ENCODE assay signal across 9 cellular contexts in the genomic region with DNA sequence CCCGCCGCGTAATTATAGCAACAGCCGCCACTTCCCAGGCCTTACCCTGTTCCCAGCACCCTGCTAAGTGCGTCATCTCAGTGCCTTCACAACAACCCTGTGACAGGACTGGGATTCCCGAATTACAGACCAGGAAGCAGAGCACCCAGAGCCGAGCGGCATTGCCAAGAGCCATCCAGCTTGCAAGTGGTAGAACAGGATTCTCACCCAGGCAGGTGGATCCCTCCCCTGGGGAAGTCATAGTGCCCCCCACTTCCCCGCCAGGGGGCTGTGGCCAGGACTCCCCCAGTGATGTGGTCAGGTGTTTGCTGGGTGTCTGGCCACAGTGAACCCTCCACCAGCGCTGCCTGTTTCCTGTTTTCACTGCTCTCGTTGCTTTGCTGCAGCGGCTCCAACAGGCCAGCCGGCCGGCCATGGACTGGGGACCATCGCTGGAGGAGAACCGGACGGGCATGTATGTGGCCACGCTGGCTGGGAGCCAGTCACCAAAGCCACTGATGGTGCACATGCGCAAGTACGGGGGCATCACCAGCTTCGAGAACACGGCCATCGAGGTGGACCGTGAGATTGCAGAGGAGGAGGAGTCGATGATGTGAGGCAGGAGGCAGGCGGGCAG. TPM values are rescaled to one million over a fixed set of nuclear protein-coding genes. Genes with fewer than 3 reads are reported as not detected.
DNase-seq lines count a peak whose midpoint lies in the region; ATAC-seq and TF ChIP-seq lines count a peak whose summit lies in the region.
"Had no signal": no experiment of that assay in that cellular context is flagged by ENCODE, and none has a peak within 500 bp of the region (broad histone marks: within the 10 kb centered on the region; RNA-seq: fewer than 3 reads in every experiment).

No MANE protein-coding gene starts in this region.

- peaks cover 0 to 13% (median 4%) of the 10 kb centered on the region in 3 donors for H3K27me3 ChIP-seq in stomach

- peaks cover 25% of the 10 kb centered on the region for H3K4me1 Mint-ChIP-seq in activated CD4-positive, alpha-beta T cell treated with anti-CD3 and anti-CD28 coated beads, Interleukin-2, amount 10 ng/mL, durations not matched to agents 7 days and 5 days

- H3K27ac ChIP-seq in stomach: no peak overlapping the region

- no peak for TF ChIP-seq CTCF in stomach (IDR thresholded peaks at IDR 0.05)

- POLR2A ChIA-PET in activated CD4-positive, alpha-beta T cell treated with anti-CD3 and anti-CD28 coated beads, Interleukin-2, amount 10 ng/mL, durations not matched to agents 7 days and 5 days (lab: Charles Lee): no interaction called here

- peak overlapping the region; percentile 13 for H3K27ac Mint-ChIP-seq in activated CD4-positive, alpha-beta T cell treated with anti-CD3 and anti-CD28 coated beads, Interleukin-2, amount 10 ng/mL, durations not matched to agents 7 days and 5 days
- H3K27ac Mint-ChIP-seq: CD4-positive, alpha-beta T cell had no signal

- H3K9me3 ChIP-seq in stomach: no peaks in the 10 kb centered on the region

- TF ChIP-seq EP300 in stomach (IDR thresholded peaks at IDR 0.05): no peak

- DNase-seq in activated CD4-positive, alpha-beta T cell treated with anti-CD3 and anti-CD28 coated beads, Interleukin-2, amount 10 ng/mL, durations not matched to agents 7 days and 5 days: peak; percentile 16
- no peak for DNase-seq in activated CD4-positive, alpha-beta T cell treated with anti-CD3 and anti-CD28 coated beads for 1 hour
- DNase-seq in activated CD8-positive, alpha-beta memory T cell treated with anti-CD3 and anti-CD28 coated beads, Interleukin-2, amount 50 U/mL, for 4 hours: peak; percentile 19
- DNase-seq in glomerular visceral epithelial cell (ENCODE audit: extremely low spot score) (peak; percentile 59), stromal cell of bone marrow (ENCODE audit: low read depth) (peak; percentile 49), stomach (no peak)

- H3K9me3 Mint-ChIP-seq in activated CD4-positive, alpha-beta T cell treated with anti-CD3 and anti-CD28 coated beads, Interleukin-2, amount 10 ng/mL, durations not matched to agents 7 days and 5 days: no peaks in the 10 kb centered on the region
- H3K9me3 Mint-ChIP-seq: CD4-positive, alpha-beta T cell had no signal

- WGBS in stomach, 5 donors: 59 to 75% (median 71%) methylated on average over 15 to 26 of the region's 26 CpGs

- H3K4me1 ChIP-seq in stomach: no peaks in the 10 kb centered on the region

- peaks cover 15% of the 10 kb centered on the region for H3K27me3 Mint-ChIP-seq in activated CD4-positive, alpha-beta T cell treated with anti-CD3 and anti-CD28 coated beads, Interleukin-2, amount 10 ng/mL, durations not matched to agents 7 days and 5 days

- CTCF ChIA-PET in activated CD4-positive, alpha-beta T cell treated with anti-CD3 and anti-CD28 coated beads, Interleukin-2, amount 10 ng/mL, durations not matched to agents 7 days and 5 days (lab: Charles Lee): interaction anchor here (1.0 to 1.7 kb wide), 3 partner anchors 50 to 86 kb away, joined by 3 to 4 read pairs (median 3); no protein-coding TSS in a partner anchor

- intact Hi-C loops in stomach (cut with DNase I; ENCODE audit: low total_unique reads): no loop called here

- TF ChIP-seq POLR2A in stomach (IDR thresholded peaks at IDR 0.05): no peak

- H3K4me3 Mint-ChIP-seq in activated CD4-positive, alpha-beta T cell treated with anti-CD3 and anti-CD28 coated beads, Interleukin-2, amount 10 ng/mL, durations not matched to agents 7 days and 5 days: no peak overlapping the region
- H3K4me3 Mint-ChIP-seq: CD4-positive, alpha-beta T cell had no signal

- H3K36me3 Mint-ChIP-seq in activated CD4-positive, alpha-beta T cell treated with anti-CD3 and anti-CD28 coated beads, Interleukin-2, amount 10 ng/mL, durations not matched to agents 7 days and 5 days (ENCODE audit: low read depth): no peaks in the 10 kb centered on the region

- ATAC-seq in GM18520 (IDR thresholded peaks at IDR 0.05; ENCODE audit: unreplicated experiment) (no peak), GM18519 (IDR thresholded peaks at IDR 0.05; ENCODE audit: low FRiP score, unreplicated experiment) (no peak)

- no peaks in the 10 kb centered on the region for H3K36me3 ChIP-seq in stomach

- H3K4me3 ChIP-seq in stomach: no peak overlapping the region

RNA-seq across cellular contexts. Expression of a gene that starts 19.3 kb away (rescaled TPM):
- not detected for total RNA-seq in activated CD4-positive, alpha-beta T cell treated with anti-CD3 and anti-CD28 coated beads, Interleukin-2, amount 10 ng/mL, durations not matched to agents 7 days and 5 days
- total RNA-seq in stomach: 10 to 100 TPM in 1 of 5 donors, not detected in 4; 29.3 TPM
- not detected for polyA plus RNA-seq in stomach
- total RNA-seq: CD4-positive, alpha-beta T cell had no signal

RNA-seq across cellular contexts. Expression of a gene that starts 42.5 kb away (rescaled TPM):
- not detected for total RNA-seq in activated CD4-positive, alpha-beta T cell treated with anti-CD3 and anti-CD28 coated beads, Interleukin-2, amount 10 ng/mL, durations not matched to agents 7 days and 5 days
- 100 to 1,000 TPM in 1 of 5 donors, 1 to 10 TPM in 1, not detected in 3; 2.0 to 472 TPM for total RNA-seq in stomach
- polyA plus RNA-seq in stomach: under 1 TPM in 1 of 3 donors, not detected in 2; 0.31 TPM
- total RNA-seq: CD4-positive, alpha-beta T cell had no signal

RNA-seq across cellular contexts. Expression of a gene that starts 53.5 kb away (rescaled TPM):
- 1 to 10 TPM; 1.9 to 3.6 TPM for total RNA-seq in activated CD4-positive, alpha-beta T cell treated with anti-CD3 and anti-CD28 coated beads, Interleukin-2, amount 10 ng/mL, durations not matched to agents 7 days and 5 days
- 10 to 100 TPM; 16.5 to 71.2 (median 53.1) TPM for total RNA-seq in stomach
- polyA plus RNA-seq in stomach: 1 to 10 TPM; 4.7 to 9.1 (median 6.9) TPM
- total RNA-seq: CD4-positive, alpha-beta T cell had no signal

Comparison
In these comparisons a context has a peak if more than half of its experiments do, and no peak if none do; other contexts are left out.
1. DNase-seq: peak in activated CD4-positive, alpha-beta T cell treated with anti-CD3 and anti-CD28 coated beads, Interleukin-2, amount 10 ng/mL, durations not matched to agents 7 days and 5 days (single experiment), activated CD8-positive, alpha-beta memory T cell treated with anti-CD3 and anti-CD28 coated beads, Interleukin-2, amount 50 U/mL, for 4 hours (single experiment), glomerular visceral epithelial cell (single experiment) and stromal cell of bone marrow (single experiment); none in activated CD4-positive, alpha-beta T cell treated with anti-CD3 and anti-CD28 coated beads for 1 hour (single experiment) and stomach (single experiment).